In genomic region chr7:55187701-55188491, GRCh38 we compare ENCODE assay signal across 1 cellular context.
A peak's percentile ranks its signal among the peaks of the same experiment; 100 is the strongest.
TF ChIP-seq lines count a peak whose summit lies in the region.

No MANE protein-coding gene starts in this region.

TF ChIP-seq in HepG2, 621 proteins besides CTCF, POLR2A, EP300 and RAD21 (continued from another document and continues in another):
- no peak for TF ChIP-seq ZNF503 (CRISPR knock-in tag; IDR thresholded peaks at IDR 0.05)
- no peak for TF ChIP-seq JARID2 (CRISPR knock-in tag; IDR thresholded peaks at IDR 0.05; ENCODE audit: insufficient replicate concordance)
- no peak for TF ChIP-seq ZNF547 (CRISPR knock-in tag; IDR thresholded peaks at IDR 0.05)
- TF ChIP-seq CREBL2 (CRISPR knock-in tag; IDR thresholded peaks at IDR 0.05; ENCODE audit: borderline replicate concordance): no peak
- no peak for TF ChIP-seq NFE2L1 (CRISPR knock-in tag; IDR thresholded peaks at IDR 0.05; ENCODE audit: borderline replicate concordance)
- TF ChIP-seq POLR2AphosphoS2 (IDR thresholded peaks at IDR 0.05; ENCODE audit: low read depth, low read length): no peak
- TF ChIP-seq PATZ1 (CRISPR knock-in tag; IDR thresholded peaks at IDR 0.05): 0 out of 2 replicates have a peak, but pooled peaks have one; percentile 3
- no peak for TF ChIP-seq ZMYM3 (CRISPR knock-in tag; IDR thresholded peaks at IDR 0.05)
- no peak for TF ChIP-seq CENPT (CRISPR knock-in tag; IDR thresholded peaks at IDR 0.05; ENCODE audit: low read depth)
- no peak for TF ChIP-seq REXO4 (CRISPR knock-in tag; IDR thresholded peaks at IDR 0.05; ENCODE audit: borderline replicate concordance)
- no peak for TF ChIP-seq ZFP90 (CRISPR knock-in tag; IDR thresholded peaks at IDR 0.05; ENCODE audit: borderline replicate concordance)
- TF ChIP-seq ZNF160 (CRISPR knock-in tag; IDR thresholded peaks at IDR 0.05): no peak
- no peak for TF ChIP-seq GATA4 (IDR thresholded peaks at IDR 0.05; ENCODE audit: borderline replicate concordance, low read depth)
- TF ChIP-seq ZNF224 (CRISPR knock-in tag; IDR thresholded peaks at IDR 0.05): no peak
- TF ChIP-seq IRF9 (CRISPR knock-in tag; IDR thresholded peaks at IDR 0.05; ENCODE audit: borderline replicate concordance): 0 out of 2 replicates have a peak, but pooled peaks have one; percentile 71
- TF ChIP-seq CAMTA2 (CRISPR knock-in tag; IDR thresholded peaks at IDR 0.05; ENCODE audit: borderline replicate concordance): no peak
- no peak for TF ChIP-seq ETS1 (CRISPR knock-in tag; IDR thresholded peaks at IDR 0.05)
- peak; percentile 48 for TF ChIP-seq ZNF687 (CRISPR knock-in tag; IDR thresholded peaks at IDR 0.05)
- no peak for TF ChIP-seq GMEB1 (CRISPR knock-in tag; IDR thresholded peaks at IDR 0.05; ENCODE audit: borderline replicate concordance)
- TF ChIP-seq ZSCAN29 (CRISPR knock-in tag; conservative IDR thresholded peaks at IDR 0.05): no peak
- no peak for TF ChIP-seq ZFY (CRISPR knock-in tag; IDR thresholded peaks at IDR 0.05)
- TF ChIP-seq SOX5 (CRISPR knock-in tag; IDR thresholded peaks at IDR 0.05; ENCODE audit: borderline replicate concordance): no peak
- no peak for TF ChIP-seq JUN (CRISPR knock-in tag; IDR thresholded peaks at IDR 0.05)
- TF ChIP-seq ZNF781 (CRISPR knock-in tag; IDR thresholded peaks at IDR 0.05; ENCODE audit: borderline replicate concordance, not compliant biosample characterization): no peak
- TF ChIP-seq HNRNPUL1 (IDR thresholded peaks at IDR 0.05; ENCODE audit: low read depth, low read length): no peak
- no peak for TF ChIP-seq TCF12 (IDR thresholded peaks at IDR 0.05)
- 0 out of 2 replicates have a peak, but pooled peaks have one; percentile 35 for TF ChIP-seq TCF12 (CRISPR knock-in tag; IDR thresholded peaks at IDR 0.05)
- TF ChIP-seq HOXA9 (CRISPR knock-in tag; IDR thresholded peaks at IDR 0.05; ENCODE audit: borderline replicate concordance): no peak
- no peak for TF ChIP-seq ERF (CRISPR knock-in tag; IDR thresholded peaks at IDR 0.05)
- no peak for TF ChIP-seq PRDM4 (CRISPR knock-in tag; IDR thresholded peaks at IDR 0.05; ENCODE audit: borderline replicate concordance)
- 0 out of 2 replicates have a peak, but pooled peaks have one; percentile 26 for TF ChIP-seq NFIC (IDR thresholded peaks at IDR 0.05; ENCODE audit: low read length)
- TF ChIP-seq ZNF724P (CRISPR knock-in tag; IDR thresholded peaks at IDR 0.05; ENCODE audit: borderline replicate concordance): no peak
- no peak for TF ChIP-seq ZIK1 (CRISPR knock-in tag; IDR thresholded peaks at IDR 0.05; ENCODE audit: borderline replicate concordance, low read depth)
- TF ChIP-seq ATF7 (IDR thresholded peaks at IDR 0.05): no peak
- TF ChIP-seq ATF7 (CRISPR knock-in tag; IDR thresholded peaks at IDR 0.05): no peak
- TF ChIP-seq THRA (CRISPR knock-in tag; IDR thresholded peaks at IDR 0.05; ENCODE audit: borderline replicate concordance): no peak
- no peak for TF ChIP-seq ZNF839 (CRISPR knock-in tag; IDR thresholded peaks at IDR 0.05; ENCODE audit: borderline replicate concordance)
- no peak for TF ChIP-seq ZNF691 (CRISPR knock-in tag; IDR thresholded peaks at IDR 0.05; ENCODE audit: borderline replicate concordance, low read depth)
- TF ChIP-seq CSRNP1 (CRISPR knock-in tag; IDR thresholded peaks at IDR 0.05): no peak
- TF ChIP-seq ZNF878 (CRISPR knock-in tag; IDR thresholded peaks at IDR 0.05): 0 out of 2 replicates have a peak, but pooled peaks have one; percentile 67
- TF ChIP-seq HNRNPLL (IDR thresholded peaks at IDR 0.05; ENCODE audit: low read depth, low read length, poor library complexity, severe bottlenecking): no peak
- TF ChIP-seq NR0B2 (CRISPR knock-in tag; IDR thresholded peaks at IDR 0.05): no peak
- TF ChIP-seq ZNF543 (CRISPR knock-in tag; IDR thresholded peaks at IDR 0.05): no peak
- no peak for TF ChIP-seq ZNF180 (CRISPR knock-in tag; IDR thresholded peaks at IDR 0.05; ENCODE audit: borderline replicate concordance, low read depth)
